1 cellular context compared by ENCODE assay signal in the genomic region with DNA sequence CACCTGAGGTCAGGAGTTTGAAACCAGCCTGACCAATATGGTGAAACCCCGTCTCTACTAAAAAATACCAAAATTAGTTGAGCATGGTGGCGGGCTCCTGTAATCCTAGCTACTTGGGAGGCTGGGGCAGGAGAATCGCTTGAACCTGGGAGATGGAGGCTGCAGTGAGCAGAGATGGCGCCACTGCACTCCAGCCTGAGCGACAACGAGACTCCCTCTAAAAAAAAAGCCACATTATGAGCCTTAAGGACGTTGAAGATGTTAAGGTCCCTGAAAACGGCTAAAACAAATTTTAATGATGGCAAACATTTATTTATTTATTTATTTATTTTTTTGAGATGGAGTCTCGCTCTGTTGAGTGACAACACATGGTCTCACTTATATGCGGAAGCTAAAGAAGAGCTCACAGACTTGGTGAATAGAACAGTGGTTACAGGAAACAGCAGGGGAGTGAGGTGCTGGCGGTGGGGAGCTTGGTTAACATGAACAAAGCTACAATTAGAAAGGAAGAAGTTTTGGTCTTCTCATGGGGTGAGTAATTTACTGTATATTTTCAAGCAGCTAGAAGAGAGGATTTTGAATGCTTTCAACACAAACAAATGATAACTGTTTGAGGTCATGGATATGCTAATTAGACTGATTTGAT.
TF ChIP-seq lines count a peak whose summit lies in the region.

No MANE protein-coding gene starts in this region.

TF ChIP-seq in GM23338, 12 proteins besides CTCF, POLR2A, EP300 and RAD21 (continued from another document):
- TF ChIP-seq, protein P1, sequence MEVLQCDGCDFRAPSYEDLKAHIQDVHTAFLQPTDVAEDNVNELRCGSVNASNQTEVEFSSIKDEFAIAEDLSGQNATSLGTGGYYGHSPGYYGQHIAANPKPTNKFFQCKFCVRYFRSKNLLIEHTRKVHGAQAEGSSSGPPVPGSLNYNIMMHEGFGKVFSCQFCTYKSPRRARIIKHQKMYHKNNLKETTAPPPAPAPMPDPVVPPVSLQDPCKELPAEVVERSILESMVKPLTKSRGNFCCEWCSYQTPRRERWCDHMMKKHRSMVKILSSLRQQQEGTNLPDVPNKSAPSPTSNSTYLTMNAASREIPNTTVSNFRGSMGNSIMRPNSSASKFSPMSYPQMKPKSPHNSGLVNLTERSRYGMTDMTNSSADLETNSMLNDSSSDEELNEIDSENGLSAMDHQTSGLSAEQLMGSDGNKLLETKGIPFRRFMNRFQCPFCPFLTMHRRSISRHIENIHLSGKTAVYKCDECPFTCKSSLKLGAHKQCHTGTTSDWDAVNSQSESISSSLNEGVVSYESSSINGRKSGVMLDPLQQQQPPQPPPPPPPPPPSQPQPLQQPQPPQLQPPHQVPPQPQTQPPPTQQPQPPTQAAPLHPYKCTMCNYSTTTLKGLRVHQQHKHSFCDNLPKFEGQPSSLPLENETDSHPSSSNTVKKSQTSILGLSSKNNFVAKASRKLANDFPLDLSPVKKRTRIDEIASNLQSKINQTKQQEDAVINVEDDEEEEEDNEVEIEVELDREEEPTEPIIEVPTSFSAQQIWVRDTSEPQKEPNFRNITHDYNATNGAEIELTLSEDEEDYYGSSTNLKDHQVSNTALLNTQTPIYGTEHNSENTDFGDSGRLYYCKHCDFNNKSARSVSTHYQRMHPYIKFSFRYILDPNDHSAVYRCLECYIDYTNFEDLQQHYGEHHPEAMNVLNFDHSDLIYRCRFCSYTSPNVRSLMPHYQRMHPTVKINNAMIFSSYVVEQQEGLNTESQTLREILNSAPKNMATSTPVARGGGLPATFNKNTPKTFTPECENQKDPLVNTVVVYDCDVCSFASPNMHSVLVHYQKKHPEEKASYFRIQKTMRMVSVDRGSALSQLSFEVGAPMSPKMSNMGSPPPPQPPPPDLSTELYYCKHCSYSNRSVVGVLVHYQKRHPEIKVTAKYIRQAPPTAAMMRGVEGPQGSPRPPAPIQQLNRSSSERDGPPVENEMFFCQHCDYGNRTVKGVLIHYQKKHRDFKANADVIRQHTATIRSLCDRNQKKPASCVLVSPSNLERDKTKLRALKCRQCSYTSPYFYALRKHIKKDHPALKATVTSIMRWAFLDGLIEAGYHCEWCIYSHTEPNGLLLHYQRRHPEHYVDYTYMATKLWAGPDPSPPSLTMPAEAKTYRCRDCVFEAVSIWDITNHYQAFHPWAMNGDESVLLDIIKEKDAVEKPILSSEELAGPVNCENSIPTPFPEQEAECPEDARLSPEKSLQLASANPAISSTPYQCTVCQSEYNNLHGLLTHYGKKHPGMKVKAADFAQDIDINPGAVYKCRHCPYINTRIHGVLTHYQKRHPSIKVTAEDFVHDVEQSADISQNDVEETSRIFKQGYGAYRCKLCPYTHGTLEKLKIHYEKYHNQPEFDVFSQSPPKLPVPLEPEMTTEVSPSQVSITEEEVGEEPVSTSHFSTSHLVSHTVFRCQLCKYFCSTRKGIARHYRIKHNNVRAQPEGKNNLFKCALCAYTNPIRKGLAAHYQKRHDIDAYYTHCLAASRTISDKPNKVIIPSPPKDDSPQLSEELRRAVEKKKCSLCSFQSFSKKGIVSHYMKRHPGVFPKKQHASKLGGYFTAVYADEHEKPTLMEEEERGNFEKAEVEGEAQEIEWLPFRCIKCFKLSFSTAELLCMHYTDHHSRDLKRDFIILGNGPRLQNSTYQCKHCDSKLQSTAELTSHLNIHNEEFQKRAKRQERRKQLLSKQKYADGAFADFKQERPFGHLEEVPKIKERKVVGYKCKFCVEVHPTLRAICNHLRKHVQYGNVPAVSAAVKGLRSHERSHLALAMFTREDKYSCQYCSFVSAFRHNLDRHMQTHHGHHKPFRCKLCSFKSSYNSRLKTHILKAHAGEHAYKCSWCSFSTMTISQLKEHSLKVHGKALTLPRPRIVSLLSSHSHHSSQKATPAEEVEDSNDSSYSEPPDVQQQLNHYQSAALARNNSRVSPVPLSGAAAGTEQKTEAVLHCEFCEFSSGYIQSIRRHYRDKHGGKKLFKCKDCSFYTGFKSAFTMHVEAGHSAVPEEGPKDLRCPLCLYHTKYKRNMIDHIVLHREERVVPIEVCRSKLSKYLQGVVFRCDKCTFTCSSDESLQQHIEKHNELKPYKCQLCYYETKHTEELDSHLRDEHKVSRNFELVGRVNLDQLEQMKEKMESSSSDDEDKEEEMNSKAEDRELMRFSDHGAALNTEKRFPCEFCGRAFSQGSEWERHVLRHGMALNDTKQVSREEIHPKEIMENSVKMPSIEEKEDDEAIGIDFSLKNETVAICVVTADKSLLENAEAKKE (CRISPR knock-in tag; IDR thresholded peaks at IDR 0.05) = no peak
- no peak for TF ChIP-seq JUNB (IDR thresholded peaks at IDR 0.05; ENCODE audit: unreplicated experiment)
